27 cellular contexts compared by ENCODE assay signal in genomic region chr14:22189873-22190272, GRCh38.
DNase-seq lines count a peak whose midpoint lies in the region; ATAC-seq, FAIRE-seq and TF ChIP-seq lines count a peak whose summit lies in the region.
"Had no signal": no experiment of that assay in that cellular context is flagged by ENCODE, and none has a peak within 500 bp of the region (broad histone marks: within the 10 kb centered on the region; RNA-seq: fewer than 3 reads in every experiment).

No MANE protein-coding gene starts in this region.

- H3K18ac ChIP-seq in mesenchymal stem cell (ENCODE audit: low read depth in 1 of 2, low read length in 2 of 2): peak overlapping the region; percentile 63 to 87

- H3K4me2 ChIP-seq in HepG2 (ENCODE audit: low read depth, low read length): no peak overlapping the region
- H3K4me2 ChIP-seq in mesenchymal stem cell (ENCODE audit: low read length, poor library complexity, severe bottlenecking): no peak overlapping the region

- H3K4me3 ChIP-seq in HepG2 (replicated peaks in 1 of 3; ENCODE audit: insufficient read depth in 1 of 3, low read depth in 2 of 3, low read length in 3 of 3): no peak overlapping the region
- no peak overlapping the region for H3K4me3 ChIP-seq in right lobe of liver
- H3K4me3 ChIP-seq in mesenchymal stem cell (ENCODE audit: insufficient read depth in 1 of 2, low read depth in 1 of 2, low read length in 2 of 2): no peak overlapping the region
- H3K4me3 ChIP-seq in vagina: no peak overlapping the region
- H3K4me3 ChIP-seq: MG63, SJSA1 had no signal

- TF ChIP-seq EP300 in HepG2 (IDR thresholded peaks at IDR 0.05; ENCODE audit: low read depth in 2 of 2, low read length in 2 of 2) (no peak), HepG2 (CRISPR knock-in tag; IDR thresholded peaks at IDR 0.05; ENCODE audit: borderline replicate concordance) (no peak)

- H2AFZ ChIP-seq in HepG2 (ENCODE audit: low read length) (no peak overlapping the region), mesenchymal stem cell (ENCODE audit: low read depth, low read length) (no peak overlapping the region)

- no peak overlapping the region for H3K9ac ChIP-seq in HepG2 (ENCODE audit: insufficient read depth, low read depth, low read length)
- no peak overlapping the region for H3K9ac ChIP-seq in mesenchymal stem cell (ENCODE audit: low read length)

- DNase-seq in HepG2 (ENCODE audit: low spot score) (no peak), right lobe of liver (no peak), chondrocyte (ENCODE audit: low spot score) (no peak), mesenchymal stem cell (no peak), vagina (ENCODE audit: extremely low spot score in 2 of 2) (no peak)
- no peak for DNase-seq in stimulated activated naive CD4-positive, alpha-beta T cell (lab: John Stamatoyannopoulos, UW)
- DNase-seq: BE2C; CD8-positive, alpha-beta memory T cell; DMS 273 treated with DMSO at 0.1 percent for 48 hours; DMS79; GF-D8; MG63; NCI-H1105 treated with DMSO at 0.1 percent for 48 hours; NCI-H146; NCI-H1930; NCI-H446; NCI-H524 treated with DMSO at 0.1 percent for 48 hours; NCI-H774 had no signal

- peak overlapping the region; percentile 70 to 89 for H2BK12ac ChIP-seq in mesenchymal stem cell (ENCODE audit: low read length in 2 of 2)

- H3K9me3 Mint-ChIP-seq in chondrocyte (ENCODE audit: low read depth): no peaks in the 10 kb centered on the region
- H3K9me3 Mint-ChIP-seq: CD14-positive monocyte; CD8-positive, alpha-beta memory T cell had no signal

- H3K27me3 Mint-ChIP-seq in chondrocyte (ENCODE audit: low read depth): no peaks in the 10 kb centered on the region
- H3K27me3 Mint-ChIP-seq: CD8-positive, alpha-beta memory T cell had no signal

- no peaks in the 10 kb centered on the region for H3K79me1 ChIP-seq in mesenchymal stem cell (replicated peaks; ENCODE audit: low read length, poor library complexity, severe bottlenecking)

- H3K23ac ChIP-seq in mesenchymal stem cell (ENCODE audit: low read length in 2 of 2): no peak overlapping the region

- peaks cover 39% of the 10 kb centered on the region for H3K4me1 Mint-ChIP-seq in chondrocyte (ENCODE audit: low read depth)
- H3K4me1 Mint-ChIP-seq: CD8-positive, alpha-beta memory T cell had no signal

- intact Hi-C loops in HepG2 (cut with micrococcal nuclease; ENCODE audit: unreplicated experiment): no loop called here
- intact Hi-C loops in right lobe of liver (cut with DNase I): no loop called here
- intact Hi-C loops in vagina (cut with DNase I): no loop called here

- H4K20me1 ChIP-seq in HepG2 (ENCODE audit: insufficient read depth, low read length): no peaks in the 10 kb centered on the region

- no peak overlapping the region for H2BK15ac ChIP-seq in mesenchymal stem cell (ENCODE audit: low read depth, poor library complexity, severe bottlenecking)

- peak overlapping the region; percentile 76 for H4K91ac ChIP-seq in mesenchymal stem cell (ENCODE audit: low read length)

- no peak for TF ChIP-seq POLR2A in HepG2 (IDR thresholded peaks at IDR 0.05; ENCODE audit: insufficient read depth in 1 of 2, low read depth in 2 of 2, low read length in 2 of 2)
- TF ChIP-seq POLR2A in right lobe of liver (IDR thresholded peaks at IDR 0.05): no peak
- no peak for TF ChIP-seq POLR2A in vagina (IDR thresholded peaks at IDR 0.05)

- H3K27ac Mint-ChIP-seq in chondrocyte (ENCODE audit: unreplicated experiment): peak overlapping the region; percentile 77
- H3K27ac Mint-ChIP-seq: CD14-positive monocyte; CD8-positive, alpha-beta memory T cell had no signal

- H3K4me3 Mint-ChIP-seq in chondrocyte (ENCODE audit: unreplicated experiment): no peak overlapping the region
- H3K4me3 Mint-ChIP-seq: CD14-positive monocyte; CD8-positive, alpha-beta memory T cell had no signal

- CTCF ChIA-PET in HepG2 (lab: Yijun Ruan, JAX; ENCODE audit: low intra/inter-chr PET ratio, low total read pairs): no interaction called here

- H3K9me3 ChIP-seq in HepG2 (ENCODE audit: low read length) (no peaks in the 10 kb centered on the region), right lobe of liver (no peaks in the 10 kb centered on the region), mesenchymal stem cell (ENCODE audit: control insufficient read depth, low read length) (no peaks in the 10 kb centered on the region), vagina (no peaks in the 10 kb centered on the region)
- H3K9me3 ChIP-seq: BE2C, MG63, SJSA1 had no signal

- no peak overlapping the region for H2BK5ac ChIP-seq in mesenchymal stem cell (ENCODE audit: low read depth, low read length, poor library complexity, severe bottlenecking)

- no peak overlapping the region for H2BK120ac ChIP-seq in mesenchymal stem cell (ENCODE audit: low read depth, low read length)

- POLR2A ChIA-PET in HepG2 (lab: Yijun Ruan, JAX): no interaction called here

- peak overlapping the region; percentile 58 for H2AK5ac ChIP-seq in mesenchymal stem cell (ENCODE audit: low read length, severe bottlenecking)

- H3K4me1 ChIP-seq in HepG2 (ENCODE audit: insufficient read depth, low read length) (peaks cover 9% of the 10 kb centered on the region; the same call in 1 of the 2 replicates), right lobe of liver (no peaks in the 10 kb centered on the region), mesenchymal stem cell (ENCODE audit: control insufficient read depth, insufficient read depth, low read depth, low read length) (peaks cover 6% of the 10 kb centered on the region), vagina (no peaks in the 10 kb centered on the region)
- H3K4me1 ChIP-seq: BE2C had no signal

- H3K27me3 ChIP-seq in HepG2 (ENCODE audit: control insufficient read depth in 1 of 2, insufficient read depth in 2 of 2, low read length in 2 of 2): no peaks in the 10 kb centered on the region
- H3K27me3 ChIP-seq in right lobe of liver: no peaks in the 10 kb centered on the region
- H3K27me3 ChIP-seq in mesenchymal stem cell (ENCODE audit: control insufficient read depth in 1 of 2, insufficient read depth in 1 of 2, low read length in 2 of 2): no peaks in the 10 kb centered on the region
- H3K27me3 ChIP-seq in vagina: no peaks in the 10 kb centered on the region
- H3K27me3 ChIP-seq: BE2C, MG63, SJSA1 had no signal

- no peak for FAIRE-seq in HepG2 (lab: Jason Lieb, UNC)
- FAIRE-seq: GM12891, H1 had no signal

- ATAC-seq in HepG2: peak; percentile 39
- no peak for ATAC-seq in right lobe of liver
- ATAC-seq in HG02623 (IDR thresholded peaks at IDR 0.05; ENCODE audit: unreplicated experiment): no peak
- ATAC-seq: PC-3, Right ventricle myocardium inferior had no signal

- peak overlapping the region; percentile 78 for H4K8ac ChIP-seq in mesenchymal stem cell (ENCODE audit: low read length)

- no peaks in the 10 kb centered on the region for H3K79me2 ChIP-seq in HepG2 (ENCODE audit: insufficient read depth, low read length)

- no peak for TF ChIP-seq RAD21 in HepG2 (CRISPR knock-in tag; IDR thresholded peaks at IDR 0.05)

- H3K36me3 ChIP-seq in HepG2 (replicated peaks in 1 of 2; ENCODE audit: control insufficient read depth in 1 of 2, insufficient read depth in 2 of 2, low read length in 2 of 2) (no peaks in the 10 kb centered on the region), right lobe of liver (no peaks in the 10 kb centered on the region), mesenchymal stem cell (ENCODE audit: control insufficient read depth in 1 of 2, insufficient read depth in 2 of 2, low read depth in 1 of 2, low read length in 2 of 2) (no peaks in the 10 kb centered on the region), vagina (no peaks in the 10 kb centered on the region)
- H3K36me3 ChIP-seq: BE2C, MG63, SJSA1 had no signal

- H3K27ac ChIP-seq in HepG2 (ENCODE audit: extremely low read length, insufficient read depth, low read length) (no peak overlapping the region), right lobe of liver (no peak overlapping the region), mesenchymal stem cell (ENCODE audit: low read length, poor library complexity, severe bottlenecking) (peak overlapping the region; percentile 81), vagina (no peak overlapping the region)
- H3K27ac ChIP-seq: 22Rv1, HL-60, SJSA1 had no signal

- WGBS in HepG2 (ENCODE audit: low lambda C conversion rate): 25% methylated on average over 3 of the region's 3 CpGs
- WGBS in right lobe of liver (ENCODE audit: insufficient coverage, low coverage, low lambda C conversion rate, missing lambda C conversion rate): 53% methylated on average over 3 of the region's 3 CpGs
- 81% methylated on average over 3 of the region's 3 CpGs for WGBS in mesenchymal stem cell

- TF ChIP-seq CTCF in HepG2 (CRISPR knock-in tag; IDR thresholded peaks at IDR 0.05) (no peak), right lobe of liver (IDR thresholded peaks at IDR 0.05) (no peak), chondrocyte (IDR thresholded peaks at IDR 0.05) (no peak), vagina (IDR thresholded peaks at IDR 0.05) (no peak)

- in situ Hi-C loops in HepG2 (cut with HindIII; ENCODE audit: extremely low pct_ligation_motif_present, low pct_unique_long_range_greater_than_20kb): no loop called here

- no peak overlapping the region for H3K4ac ChIP-seq in mesenchymal stem cell (ENCODE audit: low read depth in 1 of 2, low read length in 2 of 2)

- no TSS peak for BruUV-seq in HepG2 (replicated peaks; lab: Mats Ljungman, UMichigan)

- H3K36me3 Mint-ChIP-seq in chondrocyte (ENCODE audit: low read depth): no peaks in the 10 kb centered on the region
- H3K36me3 Mint-ChIP-seq: CD14-positive monocyte; CD8-positive, alpha-beta memory T cell had no signal

- H3K14ac ChIP-seq in mesenchymal stem cell (ENCODE audit: low read length in 2 of 2): no peak overlapping the region

TF ChIP-seq in HepG2, 621 proteins besides CTCF, POLR2A, EP300 and RAD21 (continues in another document):
- TF ChIP-seq ZNF503 (CRISPR knock-in tag; IDR thresholded peaks at IDR 0.05): peak; percentile 27; the same call in 1 of the 2 replicates
- 0 out of 2 replicates have a peak, but pooled peaks have one; percentile 29 for TF ChIP-seq ZFP62 (CRISPR knock-in tag; IDR thresholded peaks at IDR 0.05)
